Comparison of ENCODE assay signal across 17 cellular contexts in the genomic region with DNA sequence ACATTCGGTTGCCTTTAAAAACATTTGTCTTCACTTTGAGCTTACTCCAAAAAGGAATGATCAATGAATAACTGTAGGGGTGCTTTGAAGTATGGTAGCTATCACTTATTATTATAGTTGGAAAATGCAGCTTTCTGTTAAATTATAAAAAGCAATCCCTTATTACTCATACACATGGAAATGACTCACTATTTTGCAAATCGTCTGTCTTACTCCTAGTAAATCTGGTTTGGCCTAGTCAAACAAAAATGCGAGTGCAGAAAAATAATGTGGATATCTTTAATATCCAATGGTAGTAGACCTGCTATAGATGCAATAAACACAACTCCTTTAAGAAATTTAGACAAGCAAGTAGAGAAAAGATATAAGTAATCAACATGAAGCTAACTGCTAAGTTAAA.
DNase-seq lines count a peak whose midpoint lies in the region; ATAC-seq, FAIRE-seq and TF ChIP-seq lines count a peak whose summit lies in the region.
"Had no signal": no experiment of that assay in that cellular context is flagged by ENCODE, and none has a peak within 500 bp of the region (broad histone marks: within the 10 kb centered on the region; RNA-seq: fewer than 3 reads in every experiment).

No MANE protein-coding gene starts in this region.

- peaks cover 8% of the 10 kb centered on the region for H3K4me1 Mint-ChIP-seq in neural progenitor cell
- H3K4me1 Mint-ChIP-seq: activated naive CD8-positive, alpha-beta T cell treated with anti-CD3 and anti-CD28 coated beads, Interleukin-2, amount 50 U/mL, for 24 hours had no signal

- TF ChIP-seq CTCF in fibroblast of mammary gland (conservative IDR thresholded peaks at IDR 0.05; ENCODE audit: control insufficient read depth, insufficient read depth, low read depth, low read length): no peak
- no peak for TF ChIP-seq CTCF in neural progenitor cell (IDR thresholded peaks at IDR 0.05)

- in situ Hi-C loops in ACHN (cut with HindIII; ENCODE audit: low pct_ligation_motif_present, low pct_unique_long_range_greater_than_20kb, low sequenced_read_pairs): no loop called here

- peak; percentile 80 for FAIRE-seq in H54 (lab: Jason Lieb, UNC)

- no peaks in the 10 kb centered on the region for H3K79me2 ChIP-seq in neural progenitor cell (ENCODE audit: low read depth)

- H3K4me2 ChIP-seq in neural progenitor cell: no peak overlapping the region

- no peak overlapping the region for H3K27ac Mint-ChIP-seq in neural progenitor cell
- H3K27ac Mint-ChIP-seq: activated naive CD8-positive, alpha-beta T cell treated with anti-CD3 and anti-CD28 coated beads, Interleukin-2, amount 50 U/mL, for 24 hours; activated T-cell treated with anti-CD3 and anti-CD28 coated beads, Interleukin-2, amount 50 U/mL, for 24 hours had no signal

- no peak overlapping the region for H3K4me3 Mint-ChIP-seq in neural progenitor cell
- H3K4me3 Mint-ChIP-seq: activated naive CD8-positive, alpha-beta T cell treated with anti-CD3 and anti-CD28 coated beads, Interleukin-2, amount 50 U/mL, for 24 hours; activated T-cell treated with anti-CD3 and anti-CD28 coated beads, Interleukin-2, amount 50 U/mL, for 24 hours had no signal

- DNase-seq in ACHN (peak; percentile 2), H54 (ENCODE audit: insufficient read length, low spot score) (no peak), fibroblast of mammary gland (ENCODE audit: low read depth) (peak; percentile 70), NK-92 (lab: John Stamatoyannopoulos, UW; ENCODE audit: unreplicated experiment) (no peak), nucleus accumbens (lab: John Stamatoyannopoulos, UW) (no peak), neural progenitor cell (ENCODE audit: low spot score) (no peak), DMS 273 (lab: John Stamatoyannopoulos, UW; ENCODE audit: unreplicated experiment) (no peak)
- DNase-seq: activated CD4-positive, alpha-beta T cell treated with anti-CD3 and anti-CD28 coated beads, Interleukin-2, amount 50 U/mL, for 1 hour; activated naive CD8-positive, alpha-beta T cell treated with anti-CD3 and anti-CD28 coated beads, Interleukin-2, amount 50 U/mL, for 24 hours; activated T-cell treated with anti-CD3 and anti-CD28 coated beads, Interleukin-2, amount 50 U/mL, for 24 hours; cortex of kidney; esophagus squamous epithelium; left ventricle myocardium superior; NCI-H1417; NCI-H345 had no signal

- no peaks in the 10 kb centered on the region for H3K27me3 ChIP-seq in neural progenitor cell
- H3K27me3 ChIP-seq: esophagus squamous epithelium had no signal

- H3F3A ChIP-seq in neural progenitor cell (ENCODE audit: low read depth): no peaks in the 10 kb centered on the region

- no peak overlapping the region for H3K4me3 ChIP-seq in fibroblast of mammary gland (ENCODE audit: control insufficient read depth, low read depth, low read length)
- no peak overlapping the region for H3K4me3 ChIP-seq in neural progenitor cell
- H3K4me3 ChIP-seq: esophagus squamous epithelium, thoracic aorta had no signal

- no peak overlapping the region for H3K27ac ChIP-seq in neural progenitor cell
- H3K27ac ChIP-seq: esophagus squamous epithelium, thoracic aorta had no signal

- no peaks in the 10 kb centered on the region for H3K4me1 ChIP-seq in neural progenitor cell
- H3K4me1 ChIP-seq: esophagus squamous epithelium had no signal

- no peaks in the 10 kb centered on the region for H4K20me1 ChIP-seq in neural progenitor cell (ENCODE audit: low read depth)

- H3K27me3 Mint-ChIP-seq in neural progenitor cell (ENCODE audit: insufficient read depth, low read depth): peaks cover 2% of the 10 kb centered on the region
- H3K27me3 Mint-ChIP-seq: activated naive CD8-positive, alpha-beta T cell treated with anti-CD3 and anti-CD28 coated beads, Interleukin-2, amount 50 U/mL, for 24 hours; activated T-cell treated with anti-CD3 and anti-CD28 coated beads, Interleukin-2, amount 50 U/mL, for 24 hours had no signal

- H3K9me3 Mint-ChIP-seq in neural progenitor cell: peaks cover 40% of the 10 kb centered on the region

- no peak overlapping the region for H2AFZ ChIP-seq in neural progenitor cell (replicated peaks)

- H3K36me3 ChIP-seq in neural progenitor cell: no peaks in the 10 kb centered on the region
- H3K36me3 ChIP-seq: esophagus squamous epithelium, thoracic aorta had no signal

- peaks cover 37% of the 10 kb centered on the region for H3K36me3 Mint-ChIP-seq in neural progenitor cell

- no peak for TF ChIP-seq POLR2A in H54 (IDR thresholded peaks at IDR 0.05; ENCODE audit: low read depth, low read length)

- ATAC-seq in SK-N-SH treated with all-trans-retinoic acid at 6 μM for 48 hours: peak; percentile 71
- ATAC-seq: activated naive CD8-positive, alpha-beta T cell treated with anti-CD3 and anti-CD28 coated beads, Interleukin-2, amount 50 U/mL, for 24 hours; left ventricle myocardium superior had no signal

- no peaks in the 10 kb centered on the region for H3K9me3 ChIP-seq in neural progenitor cell (ENCODE audit: low read depth)
- H3K9me3 ChIP-seq: esophagus squamous epithelium had no signal

- H3K9ac ChIP-seq in neural progenitor cell: no peak overlapping the region

TF ChIP-seq in SK-N-SH treated with all-trans-retinoic acid at 6 μM for 48 hours, 23 proteins besides CTCF, POLR2A, EP300 and RAD21:
- TF ChIP-seq ZNF565 (CRISPR knock-in tag; conservative IDR thresholded peaks at IDR 0.05; ENCODE audit: low read depth) (no peak), CSDC2 (CRISPR knock-in tag; IDR thresholded peaks at IDR 0.05) (no peak), PATZ1 (CRISPR knock-in tag; IDR thresholded peaks at IDR 0.05; ENCODE audit: borderline replicate concordance) (no peak), CSRNP3 (CRISPR knock-in tag; IDR thresholded peaks at IDR 0.05) (no peak), RARB (CRISPR knock-in tag; IDR thresholded peaks at IDR 0.05) (no peak), TOX (CRISPR knock-in tag; IDR thresholded peaks at IDR 0.05; ENCODE audit: borderline replicate concordance) (peak; percentile 46; the same call in 1 of the 2 replicates), ARNTL (CRISPR knock-in tag; IDR thresholded peaks at IDR 0.05; ENCODE audit: borderline replicate concordance, low read depth) (no peak), OSR1 (CRISPR knock-in tag; IDR thresholded peaks at IDR 0.05) (no peak), POU6F1 (CRISPR knock-in tag; IDR thresholded peaks at IDR 0.05; ENCODE audit: borderline replicate concordance, low read depth) (no peak), ZFP3 (CRISPR knock-in tag; IDR thresholded peaks at IDR 0.05) (no peak), TCF4 (CRISPR knock-in tag; IDR thresholded peaks at IDR 0.05; ENCODE audit: borderline replicate concordance) (no peak), ZC3H10 (CRISPR knock-in tag; IDR thresholded peaks at IDR 0.05) (peak; percentile 45; the same call in 1 of the 2 replicates), ZNF8 (CRISPR knock-in tag; IDR thresholded peaks at IDR 0.05) (no peak), ESRRG (CRISPR knock-in tag; IDR thresholded peaks at IDR 0.05) (no peak), ZFP30 (CRISPR knock-in tag; IDR thresholded peaks at IDR 0.05) (no peak)

Comparison
In these comparisons a context has a peak if more than half of its experiments do, and no peak if none do; other contexts are left out.
1. DNase-seq: peak in ACHN (single experiment) and fibroblast of mammary gland (single experiment); none in H54 (single experiment), NK-92 (single experiment), nucleus accumbens (0 of 56), neural progenitor cell (single experiment) and DMS 273 (single experiment).